27 cellular contexts compared by ENCODE assay signal in genomic region chr20:34068001-34068400, GRCh38. TPM values are rescaled to one million over a fixed set of nuclear protein-coding genes. Genes with fewer than 3 reads are reported as not detected.
DNase-seq lines count a peak whose midpoint lies in the region; ATAC-seq and TF ChIP-seq lines count a peak whose summit lies in the region.
"Had no signal": no experiment of that assay in that cellular context is flagged by ENCODE, and none has a peak within 500 bp of the region (broad histone marks: within the 10 kb centered on the region; RNA-seq: fewer than 3 reads in every experiment).

No MANE protein-coding gene starts in this region.

- TF ChIP-seq EP300 in SK-N-SH (IDR thresholded peaks at IDR 0.05; ENCODE audit: borderline replicate concordance in 1 of 2, low read depth in 1 of 2, low read length in 1 of 2): no peak

- peaks cover 2% of the 10 kb centered on the region for H3K36me3 Mint-ChIP-seq in activated CD8-positive, alpha-beta T cell treated with anti-CD3 and anti-CD28 coated beads for 36 hours (ENCODE audit: low read depth)
- peaks cover 21% of the 10 kb centered on the region for H3K36me3 Mint-ChIP-seq in activated CD8-positive, alpha-beta T cell treated with anti-CD3 and anti-CD28 coated beads, Interleukin-2, amount 10 ng/mL, durations not matched to agents 7 days and 5 days (ENCODE audit: low read depth)
- peaks cover 10% of the 10 kb centered on the region for H3K36me3 Mint-ChIP-seq in endothelial cell (ENCODE audit: low read depth, unreplicated experiment)
- H3K36me3 Mint-ChIP-seq in stimulated activated memory B cell treated with anti-CD40 and anti-IgM and Interleukin-4, amounts not matched to agents 10 μg/mL and 1 μg/mL and 100 μg/mL, for 72 hours: peaks cover 6% of the 10 kb centered on the region

- no peak for ATAC-seq in activated CD8-positive, alpha-beta T cell treated with anti-CD3 and anti-CD28 coated beads for 36 hours
- no peak for ATAC-seq in activated CD8-positive, alpha-beta T cell treated with anti-CD3 and anti-CD28 coated beads, Interleukin-2, amount 10 ng/mL, durations not matched to agents 7 days and 5 days
- no peak for ATAC-seq in stimulated activated memory B cell treated with anti-CD40 and anti-IgM and Interleukin-4, amounts not matched to agents 10 μg/mL and 1 μg/mL and 100 μg/mL, for 72 hours
- ATAC-seq: activated naive CD4-positive, alpha-beta T cell treated with anti-CD3 and anti-CD28 coated beads, Interleukin-2, amount 50 U/mL, for 72 hours; foreskin keratinocyte; Panc1; upper lobe of right lung had no signal

- H3K36me3 ChIP-seq in KMS-11 (ENCODE audit: insufficient read depth) (no peaks in the 10 kb centered on the region; the same call in 1 of the 2 replicates), right atrium auricular region (peaks cover 10% of the 10 kb centered on the region), SK-N-SH (replicated peaks in 1 of 2; ENCODE audit: control insufficient read depth in 1 of 2, insufficient read depth in 2 of 2, low read length in 1 of 2) (peaks cover 4 to 11% of the 10 kb centered on the region in 2 experiments), OCI-LY7 (ENCODE audit: insufficient read depth, low read length) (peaks cover 50% of the 10 kb centered on the region)

- H3K9me3 Mint-ChIP-seq in activated CD8-positive, alpha-beta T cell treated with anti-CD3 and anti-CD28 coated beads for 36 hours: no peaks in the 10 kb centered on the region
- H3K9me3 Mint-ChIP-seq in activated CD8-positive, alpha-beta T cell treated with anti-CD3 and anti-CD28 coated beads, Interleukin-2, amount 10 ng/mL, durations not matched to agents 7 days and 5 days (ENCODE audit: insufficient read depth): no peaks in the 10 kb centered on the region
- H3K9me3 Mint-ChIP-seq in endothelial cell (ENCODE audit: unreplicated experiment): no peaks in the 10 kb centered on the region
- H3K9me3 Mint-ChIP-seq in stimulated activated memory B cell treated with anti-CD40 and anti-IgM and Interleukin-4, amounts not matched to agents 10 μg/mL and 1 μg/mL and 100 μg/mL, for 72 hours: no peaks in the 10 kb centered on the region
- H3K9me3 Mint-ChIP-seq: activated naive CD4-positive, alpha-beta T cell treated with anti-CD3 and anti-CD28 coated beads, Interleukin-2, amount 50 U/mL, for 72 hours had no signal

- H3K27ac ChIP-seq in KMS-11 (peak overlapping the region; percentile 33; the same call in 1 of the 2 replicates), right atrium auricular region (no peak overlapping the region), SK-N-SH (ENCODE audit: low read depth in 2 of 2, low read length in 1 of 2) (no peak overlapping the region; a peak in 1 of 4 replicates), OCI-LY7 (ENCODE audit: low read depth, low read length, poor library complexity, severe bottlenecking) (no peak overlapping the region)
- H3K27ac ChIP-seq: foreskin keratinocyte, upper lobe of right lung, VCaP had no signal

- H3K79me2 ChIP-seq in KMS-11 (ENCODE audit: insufficient read depth, low read depth): peaks cover 79% of the 10 kb centered on the region
- peaks cover 73% of the 10 kb centered on the region for H3K79me2 ChIP-seq in SK-N-SH (ENCODE audit: insufficient read depth)
- H3K79me2 ChIP-seq in OCI-LY7 (ENCODE audit: insufficient read depth, low read depth, low read length): peaks cover 23% of the 10 kb centered on the region; the same call in 1 of the 2 replicates

- H3K4me1 ChIP-seq in KMS-11 (ENCODE audit: low read depth, poor library complexity, severe bottlenecking) (peaks cover 62% of the 10 kb centered on the region), right atrium auricular region (peaks cover 0 to 28% of the 10 kb centered on the region in 2 donors), SK-N-SH (ENCODE audit: control insufficient read depth in 1 of 2, insufficient read depth in 2 of 2, low read depth in 1 of 2, low read length in 1 of 2) (peaks cover 4 to 42% of the 10 kb centered on the region in 2 experiments; a peak in 3 of 4 replicates), OCI-LY7 (ENCODE audit: insufficient read depth, low read length, poor library complexity, severe bottlenecking) (peaks cover 21% of the 10 kb centered on the region)

- H3K27ac Mint-ChIP-seq in activated CD8-positive, alpha-beta T cell treated with anti-CD3 and anti-CD28 coated beads for 36 hours: peak overlapping the region; percentile 36
- H3K27ac Mint-ChIP-seq in activated CD8-positive, alpha-beta T cell treated with anti-CD3 and anti-CD28 coated beads, Interleukin-2, amount 10 ng/mL, durations not matched to agents 7 days and 5 days: no peak overlapping the region
- peak overlapping the region; percentile 11 for H3K27ac Mint-ChIP-seq in endothelial cell (ENCODE audit: unreplicated experiment)
- H3K27ac Mint-ChIP-seq in stimulated activated memory B cell treated with anti-CD40 and anti-IgM and Interleukin-4, amounts not matched to agents 10 μg/mL and 1 μg/mL and 100 μg/mL, for 72 hours: peak overlapping the region; percentile 60

- intact Hi-C loops in activated CD8-positive, alpha-beta T cell treated with anti-CD3 and anti-CD28 coated beads for 36 hours (cut with micrococcal nuclease): loop anchor here (10.0 kb wide), 1 partner anchor 213 kb away; no protein-coding TSS in a partner anchor
- intact Hi-C loops in OCI-LY7 (cut with micrococcal nuclease; ENCODE audit: unreplicated experiment): no loop called here

- H3K4me3 ChIP-seq in KMS-11 (IDR thresholded peaks at IDR 0.05; ENCODE audit: insufficient read depth, low read depth, low read length) (no peak overlapping the region), right atrium auricular region (no peak overlapping the region), SK-N-SH (ENCODE audit: low read depth in 2 of 2, low read length in 1 of 2) (no peak overlapping the region), OCI-LY7 (ENCODE audit: low read depth, low read length, poor library complexity, severe bottlenecking) (no peak overlapping the region)
- H3K4me3 ChIP-seq: MG63, stomach, upper lobe of right lung had no signal

- no peak for DNase-seq in activated CD8-positive, alpha-beta T cell treated with anti-CD3 and anti-CD28 coated beads for 36 hours
- DNase-seq in activated CD8-positive, alpha-beta T cell treated with anti-CD3 and anti-CD28 coated beads, Interleukin-2, amount 10 ng/mL, durations not matched to agents 7 days and 5 days: no peak
- DNase-seq in endothelial cell (ENCODE audit: low spot score) (no peak), right atrium auricular region (ENCODE audit: low spot score) (no peak), SK-N-SH (no peak), OCI-LY7 (ENCODE audit: low spot score) (no peak)
- DNase-seq: activated CD4-positive, alpha-beta T cell treated with anti-CD3 and anti-CD28 coated beads, Interleukin-2, amount 50 U/mL, for 48 hours; activated T-cell treated with anti-CD3 and anti-CD28 coated beads, Interleukin-2, amount 50 U/mL, for 48 hours; cerebellar nuclear complex; DMS153; foreskin keratinocyte; hippocampal formation; MG63; NCI-H1436; NCI-H510A treated with DMSO at 0.1 percent for 48 hours; NK-92 treated with Interleukin-12 subunit alpha and Interleukin-12 subunit beta, amount 100 ng/mL, for 24 hours; nucleus accumbens; retina; SIG-M5; stimulated activated CD4-positive, alpha-beta T cell treated with anti-CD3 and anti-CD28 coated beads, Interleukin-2, amount 100 ng/mL, for 48 hours; stomach; upper lobe of right lung had no signal

- H3F3A ChIP-seq in SK-N-SH (replicated peaks; ENCODE audit: insufficient read depth): peaks cover 8% of the 10 kb centered on the region

- H3K4me1 Mint-ChIP-seq in activated CD8-positive, alpha-beta T cell treated with anti-CD3 and anti-CD28 coated beads for 36 hours (ENCODE audit: low read depth): peaks cover 32% of the 10 kb centered on the region
- peaks cover 21% of the 10 kb centered on the region for H3K4me1 Mint-ChIP-seq in activated CD8-positive, alpha-beta T cell treated with anti-CD3 and anti-CD28 coated beads, Interleukin-2, amount 10 ng/mL, durations not matched to agents 7 days and 5 days (ENCODE audit: low read depth)
- no peaks in the 10 kb centered on the region for H3K4me1 Mint-ChIP-seq in endothelial cell (ENCODE audit: unreplicated experiment)
- H3K4me1 Mint-ChIP-seq in stimulated activated memory B cell treated with anti-CD40 and anti-IgM and Interleukin-4, amounts not matched to agents 10 μg/mL and 1 μg/mL and 100 μg/mL, for 72 hours: peaks cover 24% of the 10 kb centered on the region

- H3K9me3 ChIP-seq in right atrium auricular region (no peaks in the 10 kb centered on the region), SK-N-SH (no peaks in the 10 kb centered on the region), OCI-LY7 (ENCODE audit: low read length) (no peaks in the 10 kb centered on the region)
- H3K9me3 ChIP-seq: MG63, stomach, upper lobe of right lung had no signal

- H3K27me3 ChIP-seq in KMS-11 (ENCODE audit: insufficient read depth, low read depth) (no peaks in the 10 kb centered on the region), right atrium auricular region (no peaks in the 10 kb centered on the region), SK-N-SH (ENCODE audit: insufficient read depth) (no peaks in the 10 kb centered on the region)
- H3K27me3 ChIP-seq: foreskin keratinocyte, MG63, stomach, upper lobe of right lung had no signal

- no peak overlapping the region for H3K9ac ChIP-seq in KMS-11
- H3K9ac ChIP-seq in SK-N-SH: no peak overlapping the region

- POLR2A ChIA-PET in activated CD8-positive, alpha-beta T cell treated with anti-CD3 and anti-CD28 coated beads for 36 hours (lab: Charles Lee): no interaction called here
- POLR2A ChIA-PET in activated CD8-positive, alpha-beta T cell treated with anti-CD3 and anti-CD28 coated beads, Interleukin-2, amount 10 ng/mL, durations not matched to agents 7 days and 5 days (lab: Charles Lee): interaction anchor here (0.9 kb wide), 1 partner anchor 44 kb away, joined by 4 read pairs; the partner anchor contains the start of gene EIF2S2
- POLR2A ChIA-PET in SK-N-SH (lab: Yijun Ruan, JAX): interaction anchor here (0.6 to 1.8 kb wide), 3 partner anchors 45 to 344 kb away, joined by 3 to 5 read pairs (median 4); partner anchors contain the start of gene EIF2S2
- POLR2A ChIA-PET in OCI-LY7 (lab: Charles Lee): interaction anchor here (0.5 to 1.5 kb wide), 4 partner anchors 18 to 765 kb away, joined by 3 to 5 read pairs (median 4); partner anchors contain the start of gene EIF2S2

- H3K4me2 ChIP-seq in KMS-11: 0 out of 2 replicates have a peak overlapping the region, but pooled peaks have one; percentile 56
- no peak overlapping the region for H3K4me2 ChIP-seq in SK-N-SH
- no peak overlapping the region for H3K4me2 ChIP-seq in OCI-LY7 (ENCODE audit: low read length)

- H3K9me2 ChIP-seq in SK-N-SH: no peaks in the 10 kb centered on the region
- no peaks in the 10 kb centered on the region for H3K9me2 ChIP-seq in OCI-LY7 (ENCODE audit: insufficient read depth, low read length)

- WGBS in SK-N-SH (ENCODE audit: low lambda C conversion rate): 100% methylated on average over 1 of the region's 1 CpG

- TF ChIP-seq CTCF in activated CD8-positive, alpha-beta T cell treated with anti-CD3 and anti-CD28 coated beads for 36 hours (IDR thresholded peaks at IDR 0.05): no peak
- TF ChIP-seq CTCF in KMS-11 (conservative IDR thresholded peaks at IDR 0.05; ENCODE audit: low read depth, low read length) (no peak), endothelial cell (IDR thresholded peaks at IDR 0.05; ENCODE audit: unreplicated experiment) (no peak), right atrium auricular region (IDR thresholded peaks at IDR 0.05) (no peak), SK-N-SH (IDR thresholded peaks at IDR 0.05) (no peak), OCI-LY7 (conservative IDR thresholded peaks at IDR 0.05; ENCODE audit: low read length) (no peak)

- H4K20me1 ChIP-seq in KMS-11 (ENCODE audit: insufficient read depth): peaks cover 14% of the 10 kb centered on the region
- peaks cover 86% of the 10 kb centered on the region for H4K20me1 ChIP-seq in SK-N-SH (ENCODE audit: insufficient read depth)
- peaks cover 8% of the 10 kb centered on the region for H4K20me1 ChIP-seq in OCI-LY7 (ENCODE audit: insufficient read depth, low read length)

- no peak overlapping the region for H3K4me3 Mint-ChIP-seq in activated CD8-positive, alpha-beta T cell treated with anti-CD3 and anti-CD28 coated beads for 36 hours
- H3K4me3 Mint-ChIP-seq in activated CD8-positive, alpha-beta T cell treated with anti-CD3 and anti-CD28 coated beads, Interleukin-2, amount 10 ng/mL, durations not matched to agents 7 days and 5 days: no peak overlapping the region
- no peak overlapping the region for H3K4me3 Mint-ChIP-seq in endothelial cell (ENCODE audit: unreplicated experiment)
- no peak overlapping the region for H3K4me3 Mint-ChIP-seq in stimulated activated memory B cell treated with anti-CD40 and anti-IgM and Interleukin-4, amounts not matched to agents 10 μg/mL and 1 μg/mL and 100 μg/mL, for 72 hours

- CTCF ChIA-PET in activated CD8-positive, alpha-beta T cell treated with anti-CD3 and anti-CD28 coated beads for 36 hours (lab: Charles Lee): interaction anchor here (0.7 to 3.9 kb wide), 9 partner anchors 18 to 152 kb away, joined by 3 to 45 read pairs (median 3); partner anchors contain the start of gene RALY
- CTCF ChIA-PET in activated CD8-positive, alpha-beta T cell treated with anti-CD3 and anti-CD28 coated beads, Interleukin-2, amount 10 ng/mL, durations not matched to agents 7 days and 5 days (lab: Charles Lee): interaction anchor here (0.8 to 4.1 kb wide), 10 partner anchors 10 to 275 kb away, joined by 3 to 29 read pairs (median 6); no protein-coding TSS in a partner anchor
- CTCF ChIA-PET in SK-N-SH (lab: Yijun Ruan, JAX) (interaction anchor here (1.0 to 6.7 kb wide), 13 partner anchors 11 to 276 kb away, joined by 3 to 109 read pairs (median 5); no protein-coding TSS in a partner anchor), OCI-LY7 (lab: Charles Lee; ENCODE audit: unreplicated experiment) (interaction anchor here (0.5 to 3.3 kb wide), 2 partner anchors 27 to 205 kb away, joined by 3 to 19 read pairs; no protein-coding TSS in a partner anchor)

- no TSS peak for BruUV-seq in OCI-LY7 (replicated peaks; lab: Mats Ljungman, UMichigan)

- H2AFZ ChIP-seq in KMS-11 (ENCODE audit: low read depth) (no peak overlapping the region), SK-N-SH (ENCODE audit: low read depth) (no peak overlapping the region), OCI-LY7 (ENCODE audit: low read length) (no peak overlapping the region)

- H3K27me3 Mint-ChIP-seq in activated CD8-positive, alpha-beta T cell treated with anti-CD3 and anti-CD28 coated beads for 36 hours: no peaks in the 10 kb centered on the region
- H3K27me3 Mint-ChIP-seq in activated CD8-positive, alpha-beta T cell treated with anti-CD3 and anti-CD28 coated beads, Interleukin-2, amount 10 ng/mL, durations not matched to agents 7 days and 5 days (ENCODE audit: low read depth): no peaks in the 10 kb centered on the region
- H3K27me3 Mint-ChIP-seq in endothelial cell (ENCODE audit: unreplicated experiment): peaks cover 2% of the 10 kb centered on the region
- no peaks in the 10 kb centered on the region for H3K27me3 Mint-ChIP-seq in stimulated activated memory B cell treated with anti-CD40 and anti-IgM and Interleukin-4, amounts not matched to agents 10 μg/mL and 1 μg/mL and 100 μg/mL, for 72 hours

- no peak for TF ChIP-seq RAD21 in SK-N-SH (IDR thresholded peaks at IDR 0.05; ENCODE audit: low read length)

RNA-seq across cellular contexts. Expression of gene EIF2S2, which starts 44.0 kb away (rescaled TPM):
- 100 to 1,000 TPM; 161 to 164 TPM for total RNA-seq in activated CD8-positive, alpha-beta T cell treated with anti-CD3 and anti-CD28 coated beads for 36 hours
- 10 to 100 TPM; 94.4 to 94.7 TPM for total RNA-seq in activated CD8-positive, alpha-beta T cell treated with anti-CD3 and anti-CD28 coated beads, Interleukin-2, amount 10 ng/mL, durations not matched to agents 7 days and 5 days
- total RNA-seq in endothelial cell (ENCODE audit: unreplicated experiment) (107 TPM), right atrium auricular region (10 to 100 TPM; 35.1 to 35.6 TPM), OCI-LY7 (2022) (130 and 140 TPM in 2 replicates)
- polyA plus RNA-seq in SK-N-SH (2012; rRNA removed): 50.7 and 53.0 TPM in 2 replicates
- polyA plus RNA-seq in SK-N-SH (2012; cell fraction: cytosol; rRNA removed): 65.1 and 93.2 TPM in 2 replicates
- 22.2 and 30.6 TPM in 2 replicates for polyA plus RNA-seq in SK-N-SH (2012; cell fraction: nucleus; rRNA removed)
- total RNA-seq in OCI-LY7 (2014; rRNA removed; shearing (Covaris generic)): 104 and 112 TPM in 2 replicates
